In the genomic region with DNA sequence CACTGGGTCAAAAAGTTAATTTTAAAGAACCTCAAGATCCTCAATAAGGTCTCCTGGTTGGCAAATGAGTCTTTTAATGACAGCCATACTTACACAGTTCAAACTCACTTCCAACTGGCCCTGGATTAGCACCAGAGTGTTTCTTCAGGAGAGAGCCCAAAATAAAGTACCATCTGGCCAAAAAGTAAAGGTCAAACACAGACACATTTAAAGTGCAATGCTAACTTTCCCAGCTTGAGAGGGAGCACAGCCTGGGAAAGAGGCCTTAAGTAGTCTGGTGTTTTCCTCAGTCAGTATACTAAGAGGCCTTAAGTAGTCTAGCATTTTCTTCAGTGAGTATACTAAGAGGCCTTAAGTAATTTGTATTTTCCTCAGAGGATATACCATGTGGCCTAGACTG, we compare ENCODE assay signal across 24 cellular contexts. TPM values are rescaled to one million over a fixed set of nuclear protein-coding genes. Genes with fewer than 3 reads are reported as not detected.
DNase-seq lines count a peak whose midpoint lies in the region; ATAC-seq and TF ChIP-seq lines count a peak whose summit lies in the region.
"Had no signal": no experiment of that assay in that cellular context is flagged by ENCODE, and none has a peak within 500 bp of the region (broad histone marks: within the 10 kb centered on the region; RNA-seq: fewer than 3 reads in every experiment).

No MANE protein-coding gene starts in this region.

- peak overlapping the region; percentile 94 to 97 (median 96) for H3K27ac ChIP-seq in thyroid gland

- H3K9me3 ChIP-seq in thyroid gland: no peaks in the 10 kb centered on the region

- H3K4me1 ChIP-seq in thyroid gland: peaks cover 36 to 55% of the 10 kb centered on the region in 2 donors

- TF ChIP-seq POLR2A in thyroid gland (IDR thresholded peaks at IDR 0.05): no peak

- intact Hi-C loops in Right ventricle myocardium superior (cut with DNase I): no loop called here
- intact Hi-C loops in thyroid gland (cut with DNase I): no loop called here

- no peak for TF ChIP-seq CTCF in thyroid gland (IDR thresholded peaks at IDR 0.05)

- H3K27me3 ChIP-seq in thyroid gland: no peaks in the 10 kb centered on the region

- peak; percentile 64 for ATAC-seq in Right ventricle myocardium superior (ENCODE audit: poor library complexity)
- ATAC-seq in HG03108 (IDR thresholded peaks at IDR 0.05; ENCODE audit: unreplicated experiment): no peak
- ATAC-seq: GM12878; left colon; Panc1; stimulated activated memory B cell treated with anti-CD40 and anti-IgM and Interleukin-4, amounts not matched to agents 10 μg/mL and 1 μg/mL and 100 μg/mL, for 72 hours; WTC11 had no signal

- DNase-seq in NCI-H82 treated with DMSO at 0.1 percent for 48 hours (lab: John Stamatoyannopoulos, UW; ENCODE audit: unreplicated experiment): peak; percentile 27
- DNase-seq in Right ventricle myocardium superior: no peak
- peak; percentile 59 for DNase-seq in myocyte (ENCODE audit: low read depth)
- DNase-seq in thyroid gland: peak in 1 of 2 donors; percentile 46
- DNase-seq in stimulated activated naive CD4-positive, alpha-beta T cell treated with Interleukin-2 at 50 U/mL for 16 hours (lab: John Stamatoyannopoulos, UW): no peak
- DNase-seq in activated naive CD4-positive, alpha-beta T cell (lab: John Stamatoyannopoulos, UW): no peak
- DNase-seq: activated CD4-positive, alpha-beta memory T cell treated with anti-CD3 and anti-CD28 coated beads for 36 hours; activated gamma-delta T cell; caudate nucleus; CD8-positive, alpha-beta memory T cell; effector CD4-positive, alpha-beta T cell; erythroblast; GOT3; left colon; NCI-H1048; NCI-H1930; NCI-H345; nucleus accumbens; retina had no signal

- H3K4me3 ChIP-seq in thyroid gland (replicated peaks in 1 of 3): no peak overlapping the region
- H3K4me3 ChIP-seq: GM12878 had no signal

- H3K36me3 ChIP-seq in thyroid gland: no peaks in the 10 kb centered on the region

RNA-seq across cellular contexts. Expression of gene ERN1, which starts 46.6 kb away (rescaled TPM):
- total RNA-seq in Right ventricle myocardium superior: 6.7 TPM
- 4.0 and 5.6 TPM in 2 replicates for total RNA-seq in myocyte
- polyA plus RNA-seq in myocyte (2012): 7.3 TPM
- 10 to 100 TPM in 3 of 4 donors, 1 to 10 TPM in 1; 9.5 to 20.2 (median 12.8) TPM for total RNA-seq in thyroid gland

Comparison
In these comparisons a context has a peak if more than half of its experiments do, and no peak if none do; other contexts are left out.
1. DNase-seq: peak in NCI-H82 treated with DMSO at 0.1 percent for 48 hours (single experiment) and myocyte (single experiment); none in Right ventricle myocardium superior (single experiment), stimulated activated naive CD4-positive, alpha-beta T cell treated with Interleukin-2 at 50 U/mL for 16 hours (single experiment) and activated naive CD4-positive, alpha-beta T cell (0 of 4).